In genomic region chr1:149843302-149844041, GRCh38 we compare ENCODE assay signal across 8 cellular contexts. TPM values are rescaled to one million over a fixed set of nuclear protein-coding genes. Genes with fewer than 3 reads are reported as not detected.
DNase-seq lines count a peak whose midpoint lies in the region; ATAC-seq and TF ChIP-seq lines count a peak whose summit lies in the region.

No MANE protein-coding gene starts in this region.

- no peak for DNase-seq in AG09309 (ENCODE audit: low read depth)
- no peak for DNase-seq in mammary epithelial cell
- DNase-seq in lung (ENCODE audit: low spot score), result no peak
- DNase-seq in upper lobe of left lung, result peak in 1 of 2 donors; percentile 15
- DNase-seq in NK-92 (lab: John Stamatoyannopoulos, UW; ENCODE audit: unreplicated experiment), result no peak
- no peak for DNase-seq in activated CD4-positive, CD25-positive, alpha-beta regulatory T cell treated with anti-CD3 and anti-CD28 coated beads, Interleukin-2, amount 50 U/mL, for 72 hours

- H3K36me3 ChIP-seq in KOPT-K1 (ENCODE audit: insufficient read depth, low read length), result peaks cover 9% of the 10 kb centered on the region; the same call in 1 of the 2 replicates
- H3K36me3 ChIP-seq in mammary epithelial cell (ENCODE audit: insufficient read depth, low read length), result no peaks in the 10 kb centered on the region
- peaks cover 0 to 8% of the 10 kb centered on the region in 2 donors for H3K36me3 ChIP-seq in lung (ENCODE audit: control insufficient read depth in 2 of 2, insufficient read depth in 2 of 2, low read length in 2 of 2)
- H3K36me3 ChIP-seq in upper lobe of left lung, result no peaks in the 10 kb centered on the region

- H3K4me1 ChIP-seq in mammary epithelial cell (ENCODE audit: insufficient read depth, low read length) (peaks cover 30% of the 10 kb centered on the region), lung (ENCODE audit: control insufficient read depth in 2 of 2, insufficient read depth in 2 of 2, low read length in 2 of 2) (peaks cover 0 to 17% of the 10 kb centered on the region in 2 donors), upper lobe of left lung (peaks cover 20 to 37% (median 34%) of the 10 kb centered on the region in 4 donors)

- H3K4me3 ChIP-seq in AG09309 (ENCODE audit: control insufficient read depth, low read depth, low read length) (peak overlapping the region; percentile 64), mammary epithelial cell (replicated peaks in 1 of 3; ENCODE audit: insufficient read depth in 1 of 3, low read depth in 2 of 3, low read length in 3 of 3) (peak overlapping the region; percentile 38 to 89 (median 82)), lung (peak overlapping the region; percentile 42), upper lobe of left lung (peak overlapping the region; percentile 35 to 60 (median 51))

- no peak for ATAC-seq in lung (ENCODE audit: insufficient read depth, low FRiP score)
- peak in 1 of 2 donors; percentile 0 for ATAC-seq in upper lobe of left lung (ENCODE audit: low FRiP score in 2 of 2)
- no peak for ATAC-seq in GM21723 (IDR thresholded peaks at IDR 0.05; ENCODE audit: unreplicated experiment)

- H2AFZ ChIP-seq in mammary epithelial cell (ENCODE audit: low read depth, low read length), result no peak overlapping the region

- 5% methylated on average over 11 of the region's 29 CpGs for WGBS in mammary epithelial cell (ENCODE audit: low coverage, missing lambda C conversion rate)
- 3 to 4% methylated on average over 9 to 17 of the region's 29 CpGs for WGBS in lung, 2 donors
- 2 to 9% methylated on average over 8 to 14 of the region's 29 CpGs for WGBS in upper lobe of left lung, 2 donors

- intact Hi-C loops in mammary epithelial cell (cut with micrococcal nuclease), result no loop called here

- in situ Hi-C loops in mammary epithelial cell (cut with MboI; ENCODE audit: low sequenced_read_pairs in 2 of 2), result loop anchor here in 1 of 2 donors (25.0 kb wide), 1 partner anchor 94 kb away; the partner anchor contains the start of genes MTMR11 and SF3B4

- peak overlapping the region; percentile 90 for H3K9ac ChIP-seq in mammary epithelial cell (ENCODE audit: insufficient read depth, low read length)

- no peak for TF ChIP-seq POLR2A in upper lobe of left lung (IDR thresholded peaks at IDR 0.05)

- BruUV-seq in mammary epithelial cell (replicated peaks; lab: Mats Ljungman, UMichigan), result no TSS peak

- TF ChIP-seq EP300 in upper lobe of left lung (IDR thresholded peaks at IDR 0.05), result no peak

- H3K27me3 ChIP-seq in mammary epithelial cell (ENCODE audit: insufficient read depth, low read length) (no peaks in the 10 kb centered on the region), lung (ENCODE audit: control insufficient read depth, insufficient read depth) (no peaks in the 10 kb centered on the region), upper lobe of left lung (no peaks in the 10 kb centered on the region)

- peak overlapping the region; percentile 81 for H3K4me2 ChIP-seq in mammary epithelial cell (ENCODE audit: insufficient read depth, low read depth, low read length)

- peak overlapping the region; percentile 92 for H3K27ac ChIP-seq in KOPT-K1 (ENCODE audit: low read depth, low read length, poor library complexity, severe bottlenecking)
- H3K27ac ChIP-seq in mammary epithelial cell (ENCODE audit: insufficient read depth, low read depth, low read length), result peak overlapping the region; percentile 89
- peak overlapping the region; percentile 26 to 67 for H3K27ac ChIP-seq in lung (ENCODE audit: low read depth in 1 of 2, low read length in 1 of 2)
- peak overlapping the region; percentile 79 to 90 (median 84) for H3K27ac ChIP-seq in upper lobe of left lung

- CTCF ChIA-PET in mammary epithelial cell (lab: Charles Lee; ENCODE audit: low non-redundant PET), result no interaction called here

- H4K20me1 ChIP-seq in mammary epithelial cell (ENCODE audit: insufficient read depth, low read length), result no peaks in the 10 kb centered on the region

- no peak for TF ChIP-seq CTCF in AG09309 (IDR thresholded peaks at IDR 0.05; ENCODE audit: control insufficient read depth, insufficient read depth, low read depth, low read length, missing control alignments)
- TF ChIP-seq CTCF in mammary epithelial cell (conservative IDR thresholded peaks at IDR 0.05 in 1 of 2, IDR thresholded peaks at IDR 0.05 in 1 of 2; ENCODE audit: extremely low read depth in 1 of 2, insufficient read depth in 1 of 2, low read depth in 1 of 2, low read length in 2 of 2), result no peak
- no peak for TF ChIP-seq CTCF in lung (IDR thresholded peaks at IDR 0.05; ENCODE audit: control extremely low read depth, extremely low read depth)
- TF ChIP-seq CTCF in upper lobe of left lung (IDR thresholded peaks at IDR 0.05), result no peak

- H3K9me3 ChIP-seq in KOPT-K1 (ENCODE audit: insufficient read depth, low read length, poor library complexity, severe bottlenecking) (no peaks in the 10 kb centered on the region), mammary epithelial cell (replicated peaks; ENCODE audit: insufficient read depth, low read length) (no peaks in the 10 kb centered on the region), lung (ENCODE audit: control insufficient read depth in 2 of 2, insufficient read depth in 1 of 2, low read length in 1 of 2) (no peaks in the 10 kb centered on the region), upper lobe of left lung (no peaks in the 10 kb centered on the region)

- H3K79me2 ChIP-seq in mammary epithelial cell (ENCODE audit: insufficient read depth, low read length), result peaks cover 48% of the 10 kb centered on the region

- dilution Hi-C loops in mammary epithelial cell (cut with HindIII; ENCODE audit: low sequenced_read_pairs), result no loop called here

RNA-seq across cellular contexts. Expression of gene BOLA1, which starts 55.9 kb away (rescaled TPM):
- total RNA-seq in mammary epithelial cell (10 to 100 TPM in 1 of 2 donors, 1 to 10 TPM in 1; 7.7 to 15.8 TPM), lung (10 to 100 TPM; 12.5 to 14.2 TPM), upper lobe of left lung (10 to 100 TPM; 11.1 to 23.0 (median 14.5) TPM)
- polyA plus RNA-seq in mammary epithelial cell (13.8 TPM), lung (10 to 100 TPM; 16.8 to 28.5 TPM)
- not detected for polyA minus RNA-seq in mammary epithelial cell
